In the genomic region with DNA sequence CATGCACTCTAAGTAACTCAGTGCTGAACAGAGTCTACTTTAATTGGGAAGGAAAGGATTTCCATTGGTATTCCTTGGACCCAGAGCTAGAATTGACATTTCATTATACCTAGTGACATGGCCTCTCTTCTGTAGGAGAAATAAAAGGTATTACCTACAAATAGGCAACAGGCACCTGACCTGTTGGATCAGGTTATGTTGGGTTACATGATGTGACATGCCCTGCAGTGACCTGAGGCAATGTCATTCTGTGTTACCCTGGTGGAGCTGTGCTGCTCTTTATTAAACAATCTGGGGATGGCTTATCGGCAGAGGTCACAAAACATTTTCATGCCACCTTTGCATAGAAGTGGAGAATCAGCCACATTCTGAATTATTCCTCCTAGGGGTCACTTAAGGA, we compare ENCODE assay signal across 20 cellular contexts.
DNase-seq lines count a peak whose midpoint lies in the region; ATAC-seq, FAIRE-seq and TF ChIP-seq lines count a peak whose summit lies in the region.
"Had no signal": no experiment of that assay in that cellular context is flagged by ENCODE, and none has a peak within 500 bp of the region (broad histone marks: within the 10 kb centered on the region; RNA-seq: fewer than 3 reads in every experiment).

No MANE protein-coding gene starts in this region.

- dilution Hi-C loops in IMR-90 (cut with HindIII; ENCODE audit: low sequenced_read_pairs, unreplicated experiment), result no loop called here
- dilution Hi-C loops in keratinocyte (cut with MboI; ENCODE audit: extremely low pct_ligation_motif_present, low sequenced_read_pairs), result no loop called here

- no peak overlapping the region for H2AK9ac ChIP-seq in IMR-90 (replicated peaks; ENCODE audit: low read depth, low read length, poor library complexity)

- no TSS peak for BruUV-seq in IMR-90 (replicated peaks; lab: Mats Ljungman, UMichigan)

- no peak overlapping the region for H2BK20ac ChIP-seq in IMR-90 (ENCODE audit: low read depth, low read length)

- no peak overlapping the region; the same call in 1 of the 2 replicates for H3K18ac ChIP-seq in IMR-90 (ENCODE audit: low read depth, low read length)

- no peak overlapping the region for H4K91ac ChIP-seq in IMR-90 (ENCODE audit: insufficient read depth, low read depth, low read length)

- H3K4me3 ChIP-seq in HEK293 (ENCODE audit: low read depth, low read length) (no peak overlapping the region), IMR-90 (ENCODE audit: insufficient read depth, low read depth, low read length) (no peak overlapping the region), epithelial cell of esophagus (ENCODE audit: low read length) (no peak overlapping the region), keratinocyte (ENCODE audit: control insufficient read depth in 2 of 3, extremely low read depth in 1 of 3, insufficient read depth in 2 of 3, low read depth in 1 of 3, low read length in 3 of 3) (no peak overlapping the region)
- H3K4me3 ChIP-seq: BLaER1, GM23248 had no signal

- H3K4me2 ChIP-seq in IMR-90 (ENCODE audit: low read depth, low read length), result no peak overlapping the region
- H3K4me2 ChIP-seq in keratinocyte (ENCODE audit: control insufficient read depth, extremely low read depth, insufficient read depth, low read depth, low read length), result peak overlapping the region; percentile 38
- H3K4me2 ChIP-seq: BLaER1 had no signal

- no peaks in the 10 kb centered on the region for H3K79me2 ChIP-seq in keratinocyte (ENCODE audit: control insufficient read depth, insufficient read depth, low read length)

- H3K4me1 ChIP-seq in HEK293 (ENCODE audit: control insufficient read depth, insufficient read depth, low read length) (no peaks in the 10 kb centered on the region), IMR-90 (ENCODE audit: control insufficient read depth, insufficient read depth, low read length) (peaks cover 4% of the 10 kb centered on the region; the same call in 1 of the 2 replicates), keratinocyte (ENCODE audit: control insufficient read depth, extremely low read depth, insufficient read depth, low read length) (peaks cover 14% of the 10 kb centered on the region)
- H3K4me1 ChIP-seq: BLaER1, Caco-2 had no signal

- H3K4ac ChIP-seq in IMR-90 (ENCODE audit: low read depth, low read length), result no peak overlapping the region

- H3K9me3 ChIP-seq in HEK293 (ENCODE audit: control insufficient read depth, insufficient read depth, low read depth, low read length), result no peaks in the 10 kb centered on the region
- no peaks in the 10 kb centered on the region for H3K9me3 ChIP-seq in IMR-90 (ENCODE audit: control insufficient read depth, insufficient read depth, low read length)
- H3K9me3 ChIP-seq in keratinocyte (ENCODE audit: control insufficient read depth, low read depth, low read length), result no peaks in the 10 kb centered on the region
- H3K9me3 ChIP-seq: BLaER1, Caco-2 had no signal

- H2BK120ac ChIP-seq in IMR-90 (ENCODE audit: low read depth, low read length), result no peak overlapping the region

- H2AK5ac ChIP-seq in IMR-90 (ENCODE audit: low read depth, low read length), result no peak overlapping the region; the same call in 1 of the 2 replicates

- no peak overlapping the region for H3K14ac ChIP-seq in IMR-90 (replicated peaks; ENCODE audit: low read depth, low read length)

- H2BK5ac ChIP-seq in IMR-90 (ENCODE audit: low read depth, low read length, poor library complexity, severe bottlenecking), result no peak overlapping the region

- POLR2A ChIA-PET in HEK293 (lab: Yijun Ruan, JAX), result no interaction called here
- POLR2A ChIA-PET in IMR-90 (lab: Charles Lee; ENCODE audit: unreplicated experiment), result no interaction called here

- H3K9me1 ChIP-seq in IMR-90 (ENCODE audit: insufficient read depth, low read length) (no peaks in the 10 kb centered on the region), keratinocyte (ENCODE audit: control insufficient read depth, extremely low read depth, insufficient read depth, low read length) (no peaks in the 10 kb centered on the region)

- in situ Hi-C loops in IMR-90 (cut with MboI; ENCODE audit: low sequenced_read_pairs), result no loop called here

- 0 out of 3 replicates have a peak overlapping the region, but pooled peaks have one; percentile 21 for H2BK15ac ChIP-seq in IMR-90 (ENCODE audit: low read depth, low read length)

- H3K27me3 ChIP-seq in IMR-90 (ENCODE audit: control insufficient read depth, insufficient read depth, low read length) (no peaks in the 10 kb centered on the region), keratinocyte (ENCODE audit: control insufficient read depth, extremely low read depth, insufficient read depth, low read length) (no peaks in the 10 kb centered on the region)
- H3K27me3 ChIP-seq: BLaER1 had no signal

- FAIRE-seq in keratinocyte (lab: Jason Lieb, UNC), result peak; percentile 43
- FAIRE-seq: G401.6, GM12892, GM19239 had no signal

- ATAC-seq in IMR-90 (ENCODE audit: low read depth), result no peak
- no peak for ATAC-seq in GM18505 (IDR thresholded peaks at IDR 0.05; ENCODE audit: unreplicated experiment)
- ATAC-seq: CD8-positive, alpha-beta T cell; HCT116 had no signal

- TF ChIP-seq POLR2A in IMR-90 (IDR thresholded peaks at IDR 0.05; ENCODE audit: low read depth, low read length), result no peak
- no peak for TF ChIP-seq POLR2A in GM18505 (IDR thresholded peaks at IDR 0.05; ENCODE audit: borderline replicate concordance, extremely low read depth, insufficient read depth, insufficient read length)

- no peak for TF ChIP-seq RAD21 in IMR-90 (IDR thresholded peaks at IDR 0.05; ENCODE audit: low read length)

- TF ChIP-seq CTCF in HEK293 (tag by site-specific recombination; IDR thresholded peaks at IDR 0.05) (no peak), IMR-90 (conservative IDR thresholded peaks at IDR 0.05; ENCODE audit: low read depth, low read length) (no peak), epithelial cell of esophagus (IDR thresholded peaks at IDR 0.05; ENCODE audit: insufficient read depth, low read depth, low read length, missing control alignments) (no peak), keratinocyte (optimal IDR thresholded peaks at IDR 0.05 in 1 of 3, IDR thresholded peaks at IDR 0.05 in 1 of 3, conservative IDR thresholded peaks at IDR 0.05 in 1 of 3; ENCODE audit: extremely low read depth in 1 of 3, insufficient read depth in 2 of 3, low read length in 3 of 3) (no peak)

- H3K36me3 ChIP-seq in HEK293 (ENCODE audit: control insufficient read depth in 2 of 2, insufficient read depth in 1 of 2, low read length in 2 of 2), result no peaks in the 10 kb centered on the region
- H3K36me3 ChIP-seq in IMR-90 (ENCODE audit: control insufficient read depth, insufficient read depth, low read length), result no peaks in the 10 kb centered on the region
- H3K36me3 ChIP-seq in keratinocyte (ENCODE audit: control insufficient read depth in 2 of 2, extremely low read depth in 1 of 2, insufficient read depth in 2 of 2, low read length in 2 of 2), result no peaks in the 10 kb centered on the region
- H3K36me3 ChIP-seq: BLaER1 had no signal

- CTCF ChIA-PET in HEK293 (lab: Yijun Ruan, JAX), result interaction anchor here (1.3 kb wide), 1 partner anchor 10 kb away, joined by 3 read pairs; no protein-coding TSS in a partner anchor
- CTCF ChIA-PET in IMR-90 (lab: Yijun Ruan, JAX), result no interaction called here

- no peak overlapping the region for H3K9ac ChIP-seq in IMR-90 (ENCODE audit: low read depth, low read length)
- H3K9ac ChIP-seq in keratinocyte (ENCODE audit: control insufficient read depth, extremely low read depth, insufficient read depth, low read length), result no peak overlapping the region
- H3K9ac ChIP-seq: BLaER1, GM23248 had no signal

- no peak overlapping the region for H3K23ac ChIP-seq in IMR-90 (ENCODE audit: low read depth, low read length)

- no peak overlapping the region for H4K5ac ChIP-seq in IMR-90 (ENCODE audit: low read depth, low read length)

- no peak overlapping the region for H3K56ac ChIP-seq in IMR-90 (ENCODE audit: extremely low read depth, insufficient read depth, low read length)

- H3K27ac ChIP-seq in HEK293 (ENCODE audit: extremely low read depth, low read depth, low read length), result no peak overlapping the region
- no peak overlapping the region for H3K27ac ChIP-seq in IMR-90 (ENCODE audit: insufficient read depth, low read length)
- H3K27ac ChIP-seq in keratinocyte (ENCODE audit: control insufficient read depth, insufficient read depth, low read length), result no peak overlapping the region
- H3K27ac ChIP-seq: BLaER1, C4-2B, GM23248 had no signal

- no peaks in the 10 kb centered on the region for H4K20me1 ChIP-seq in IMR-90 (ENCODE audit: insufficient read depth, low read length)
- no peaks in the 10 kb centered on the region for H4K20me1 ChIP-seq in keratinocyte (ENCODE audit: control insufficient read depth, extremely low read depth, insufficient read depth, low read length)
- H4K20me1 ChIP-seq: BLaER1 had no signal

- H2AFZ ChIP-seq in IMR-90 (replicated peaks; ENCODE audit: low read length, poor library complexity), result no peak overlapping the region
- H2AFZ ChIP-seq in keratinocyte (ENCODE audit: control insufficient read depth, low read length), result no peak overlapping the region
- H2AFZ ChIP-seq: GM23248 had no signal

- DNase-seq in IMR-90, result no peak
- DNase-seq in epithelial cell of esophagus (ENCODE audit: low read depth), result peak; percentile 61
- DNase-seq in keratinocyte (ENCODE audit: low read depth, low spot score), result no peak
- no peak for DNase-seq in epidermal melanocyte (ENCODE audit: insufficient read length, low spot score)
- DNase-seq: Caco-2; CD4-positive, CD25-positive, alpha-beta regulatory T cell; CD8-positive, alpha-beta T cell; DMS153; DND-41; GM23248; H9; HFFc6 had no signal

- H3K79me1 ChIP-seq in IMR-90 (ENCODE audit: low read depth in 1 of 2, low read length in 2 of 2), result no peaks in the 10 kb centered on the region

- intact Hi-C loops in IMR-90 (cut with micrococcal nuclease), result loop anchor here (10.0 kb wide), 2 partner anchors 775 to 1265 kb away; no protein-coding TSS in a partner anchor

- WGBS in IMR-90 (ENCODE audit: extremely low coverage in 2 of 2, insufficient read length in 1 of 2), 2 experiments, result no CpG with 5 or more reads among the region's 1 CpG

- no peak overlapping the region for H4K8ac ChIP-seq in IMR-90 (ENCODE audit: low read depth in 2 of 2, low read length in 2 of 2)

TF ChIP-seq in HEK293, 187 proteins besides CTCF, POLR2A, EP300 and RAD21:
- peak; percentile 71 for TF ChIP-seq SCRT2 (tag by site-specific recombination; IDR thresholded peaks at IDR 0.05)
- no peak for TF ChIP-seq ZNF146 (tag by site-specific recombination; IDR thresholded peaks at IDR 0.05)
- no peak for TF ChIP-seq ZNF169 (tag by site-specific recombination; IDR thresholded peaks at IDR 0.05)
- TF ChIP-seq SCRT1 (tag by site-specific recombination; IDR thresholded peaks at IDR 0.05; ENCODE audit: borderline replicate concordance), result peak; percentile 45; the same call in 1 of the 2 replicates

TF ChIP-seq in IMR-90, 13 proteins besides CTCF, POLR2A, EP300 and RAD21 (continues in another document):
- TF ChIP-seq MAZ (IDR thresholded peaks at IDR 0.05; ENCODE audit: borderline replicate concordance, low read depth, low read length) (no peak), CHD1 (IDR thresholded peaks at IDR 0.05; ENCODE audit: low read depth, low read length) (no peak), RCOR1 (IDR thresholded peaks at IDR 0.05; ENCODE audit: insufficient replicate concordance, low read length) (no peak), CEBPB (IDR thresholded peaks at IDR 0.05; ENCODE audit: low read depth, low read length) (no peak)
